20 cellular contexts compared by ENCODE assay signal in the genomic region with DNA sequence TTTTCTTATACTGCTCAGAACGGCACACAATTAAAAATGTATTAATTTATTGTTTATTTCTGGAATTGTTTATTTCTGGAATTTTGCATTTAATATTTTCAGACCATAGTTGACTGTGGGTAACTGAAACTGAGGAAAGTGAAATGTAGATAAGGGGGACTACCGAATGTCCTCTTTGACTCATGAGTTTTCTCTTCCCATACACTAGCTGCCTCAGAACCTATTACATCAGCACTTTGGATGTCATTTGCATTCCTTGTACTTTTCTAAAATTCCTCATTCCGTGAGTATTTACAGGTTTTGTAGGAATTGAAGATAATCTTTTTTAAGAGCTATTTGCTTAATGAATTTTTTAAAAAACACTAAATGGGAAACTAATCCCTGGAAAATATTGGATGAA. TPM values are rescaled to one million over a fixed set of nuclear protein-coding genes. Genes with fewer than 3 reads are reported as not detected.
DNase-seq lines count a peak whose midpoint lies in the region; ATAC-seq, FAIRE-seq and TF ChIP-seq lines count a peak whose summit lies in the region.
"Had no signal": no experiment of that assay in that cellular context is flagged by ENCODE, and none has a peak within 500 bp of the region (broad histone marks: within the 10 kb centered on the region; RNA-seq: fewer than 3 reads in every experiment).

No MANE protein-coding gene starts in this region.

- H3K27me3 Mint-ChIP-seq in chondrocyte (ENCODE audit: low read depth), result no peaks in the 10 kb centered on the region
- H3K27me3 Mint-ChIP-seq: CD4-positive, CD25-positive, alpha-beta regulatory T cell had no signal

- peaks cover 0 to 7% (median 6%) of the 10 kb centered on the region in 3 donors for H3K4me1 ChIP-seq in pancreas
- H3K4me1 ChIP-seq in effector memory CD4-positive, alpha-beta T cell (ENCODE audit: control insufficient read depth, insufficient read depth, low read length, poor library complexity, severe bottlenecking), result no peaks in the 10 kb centered on the region

- no peak overlapping the region for H3K4me3 Mint-ChIP-seq in chondrocyte (ENCODE audit: unreplicated experiment)
- H3K4me3 Mint-ChIP-seq: CD4-positive, CD25-positive, alpha-beta regulatory T cell had no signal

- no peak for FAIRE-seq in pancreas (lab: Jason Lieb, UNC)
- FAIRE-seq: colon had no signal

- TF ChIP-seq CTCF in GM12865 (IDR thresholded peaks at IDR 0.05; ENCODE audit: insufficient read depth, low read depth, low read length, missing control alignments) (no peak), chondrocyte (IDR thresholded peaks at IDR 0.05) (no peak), retinal pigment epithelial cell (conservative IDR thresholded peaks at IDR 0.05; ENCODE audit: low read depth, low read length) (no peak), pancreas (IDR thresholded peaks at IDR 0.05) (no peak)

- no peak overlapping the region for H3K27ac ChIP-seq in pancreas
- H3K27ac ChIP-seq in effector memory CD4-positive, alpha-beta T cell (ENCODE audit: insufficient read depth, low read length, poor library complexity, severe bottlenecking), result no peak overlapping the region
- H3K27ac ChIP-seq: KMS-11, right lobe of liver, SJCRH30, thyroid gland had no signal

- no peak overlapping the region for H3K4me3 ChIP-seq in GM12865 (ENCODE audit: low read depth, low read length)
- H3K4me3 ChIP-seq in retinal pigment epithelial cell (ENCODE audit: low read length), result no peak overlapping the region
- no peak overlapping the region for H3K4me3 ChIP-seq in pancreas
- H3K4me3 ChIP-seq in effector memory CD4-positive, alpha-beta T cell (ENCODE audit: insufficient read depth, low read depth, low read length, poor library complexity, severe bottlenecking), result no peak overlapping the region
- H3K4me3 ChIP-seq: right lobe of liver, SJCRH30, thyroid gland had no signal

- WGBS in pancreas, 2 donors, result 87 to 95% methylated on average over 3 of the region's 3 CpGs

- intact Hi-C loops in pancreas (cut with DNase I), result no loop called here

- H3K9me3 ChIP-seq in pancreas, result no peaks in the 10 kb centered on the region
- no peaks in the 10 kb centered on the region for H3K9me3 ChIP-seq in effector memory CD4-positive, alpha-beta T cell (ENCODE audit: control insufficient read depth, low read length)
- H3K9me3 ChIP-seq: right lobe of liver, SJCRH30, thyroid gland had no signal

- no peaks in the 10 kb centered on the region for H3K9me3 Mint-ChIP-seq in chondrocyte (ENCODE audit: low read depth)
- H3K9me3 Mint-ChIP-seq: activated naive CD4-positive, alpha-beta T cell treated with anti-CD3 and anti-CD28 coated beads, Interleukin-2, amount 50 U/mL, for 72 hours had no signal

- H3K4me1 Mint-ChIP-seq in chondrocyte (ENCODE audit: low read depth), result peaks cover 45% of the 10 kb centered on the region
- H3K4me1 Mint-ChIP-seq: CD4-positive, CD25-positive, alpha-beta regulatory T cell had no signal

- H3K36me3 ChIP-seq in pancreas, result no peaks in the 10 kb centered on the region
- no peaks in the 10 kb centered on the region for H3K36me3 ChIP-seq in effector memory CD4-positive, alpha-beta T cell (ENCODE audit: control insufficient read depth, insufficient read depth, low read length)
- H3K36me3 ChIP-seq: right lobe of liver, SJCRH30, thyroid gland had no signal

- no peaks in the 10 kb centered on the region for H3K36me3 Mint-ChIP-seq in chondrocyte (ENCODE audit: low read depth)
- H3K36me3 Mint-ChIP-seq: activated naive CD4-positive, alpha-beta T cell treated with anti-CD3 and anti-CD28 coated beads, Interleukin-2, amount 50 U/mL, for 72 hours; CD4-positive, CD25-positive, alpha-beta regulatory T cell had no signal

- ATAC-seq in HG02885 (IDR thresholded peaks at IDR 0.05; ENCODE audit: poor library complexity, unreplicated experiment) (peak; percentile 66), pancreas (no peak)
- ATAC-seq: activated naive CD4-positive, alpha-beta T cell treated with anti-CD3 and anti-CD28 coated beads, Interleukin-2, amount 50 U/mL, for 72 hours; right lobe of liver had no signal

- no peaks in the 10 kb centered on the region for H3K27me3 ChIP-seq in pancreas
- H3K27me3 ChIP-seq in effector memory CD4-positive, alpha-beta T cell (replicated peaks; ENCODE audit: control insufficient read depth, insufficient read depth, low read length, poor library complexity, severe bottlenecking), result no peaks in the 10 kb centered on the region
- H3K27me3 ChIP-seq: right lobe of liver, SJCRH30, thyroid gland had no signal

- peak overlapping the region; percentile 47 for H3K27ac Mint-ChIP-seq in chondrocyte (ENCODE audit: unreplicated experiment)
- H3K27ac Mint-ChIP-seq: activated naive CD4-positive, alpha-beta T cell treated with anti-CD3 and anti-CD28 coated beads, Interleukin-2, amount 50 U/mL, for 72 hours; CD4-positive, CD25-positive, alpha-beta regulatory T cell had no signal

- DNase-seq in GM12865 (ENCODE audit: low read depth), result peak; percentile 10
- DNase-seq in chondrocyte (ENCODE audit: low spot score), result no peak
- peak; percentile 70 for DNase-seq in retinal pigment epithelial cell (ENCODE audit: low read depth)
- no peak for DNase-seq in pancreas
- DNase-seq in A172 (ENCODE audit: low spot score), result no peak
- DNase-seq in pons (ENCODE audit: low spot score), result no peak
- DNase-seq in effector memory CD4-positive, alpha-beta T cell, result no peak
- DNase-seq: activated CD4-positive, alpha-beta T cell treated with anti-CD3 and anti-CD28 coated beads for 48 hours; CD4-positive, CD25-positive, alpha-beta regulatory T cell; DMS79 treated with DMSO at 0.1 percent for 48 hours; head of caudate nucleus; NCI-H1417; right lobe of liver; SJCRH30; stimulated activated CD4-positive, alpha-beta T cell treated with anti-CD3 and anti-CD28 coated beads, Interleukin-4, amount 100 ng/mL, for 4 hours; thyroid gland had no signal

RNA-seq across cellular contexts. Expression of a gene that starts 29.8 kb away (rescaled TPM):
- 8.9 to 10.2 TPM (median 10.1 TPM) in 3 replicates for total RNA-seq in chondrocyte
- total RNA-seq in pancreas, result 1 to 10 TPM; 3.3 to 9.5 (median 4.5) TPM
- polyA plus RNA-seq in pancreas, result 1 to 10 TPM; 1.5 to 2.7 TPM
- total RNA-seq in A172 (2014; rRNA removed; shearing (Covaris generic)), result 3.7 and 5.2 TPM in 2 replicates

Comparison
In these comparisons a context has a peak if more than half of its experiments do, and no peak if none do; other contexts are left out.
1. DNase-seq: peak in GM12865 (single experiment) and retinal pigment epithelial cell (single experiment); none in chondrocyte (single experiment), pancreas (0 of 6), A172 (single experiment), pons (single experiment) and effector memory CD4-positive, alpha-beta T cell (0 of 3).